Comparison of ENCODE assay signal across 1 cellular context in genomic region chrX:95885074-95885473, GRCh38.
A peak's percentile ranks its signal among the peaks of the same experiment; 100 is the strongest.
TF ChIP-seq lines count a peak whose summit lies in the region.

No MANE protein-coding gene starts in this region.

TF ChIP-seq in liver, 16 proteins besides CTCF, POLR2A, EP300 and RAD21 (continued from another document):
- TF ChIP-seq HNF4G (IDR thresholded peaks at IDR 0.05) = no peak
- no peak for TF ChIP-seq ZBTB33 (IDR thresholded peaks at IDR 0.05)
- TF ChIP-seq EGR1 (IDR thresholded peaks at IDR 0.05; ENCODE audit: low read depth in 2 of 2) = no peak
- TF ChIP-seq HNF4A (conservative IDR thresholded peaks at IDR 0.05) = peak in 1 of 2 donors; percentile 58
- no peak for TF ChIP-seq NR2F2 (IDR thresholded peaks at IDR 0.05)
- peak; percentile 61 for TF ChIP-seq FOXA2 (IDR thresholded peaks at IDR 0.05)
- TF ChIP-seq SP1 (IDR thresholded peaks at IDR 0.05) = no peak
- no peak for TF ChIP-seq REST (IDR thresholded peaks at IDR 0.05)
- peak in 1 of 2 donors; percentile 34 for TF ChIP-seq JUND (IDR thresholded peaks at IDR 0.05)
- peak in 1 of 2 donors; percentile 72 for TF ChIP-seq RXRA (IDR thresholded peaks at IDR 0.05)
